1 cellular context compared by ENCODE assay signal in the genomic region with DNA sequence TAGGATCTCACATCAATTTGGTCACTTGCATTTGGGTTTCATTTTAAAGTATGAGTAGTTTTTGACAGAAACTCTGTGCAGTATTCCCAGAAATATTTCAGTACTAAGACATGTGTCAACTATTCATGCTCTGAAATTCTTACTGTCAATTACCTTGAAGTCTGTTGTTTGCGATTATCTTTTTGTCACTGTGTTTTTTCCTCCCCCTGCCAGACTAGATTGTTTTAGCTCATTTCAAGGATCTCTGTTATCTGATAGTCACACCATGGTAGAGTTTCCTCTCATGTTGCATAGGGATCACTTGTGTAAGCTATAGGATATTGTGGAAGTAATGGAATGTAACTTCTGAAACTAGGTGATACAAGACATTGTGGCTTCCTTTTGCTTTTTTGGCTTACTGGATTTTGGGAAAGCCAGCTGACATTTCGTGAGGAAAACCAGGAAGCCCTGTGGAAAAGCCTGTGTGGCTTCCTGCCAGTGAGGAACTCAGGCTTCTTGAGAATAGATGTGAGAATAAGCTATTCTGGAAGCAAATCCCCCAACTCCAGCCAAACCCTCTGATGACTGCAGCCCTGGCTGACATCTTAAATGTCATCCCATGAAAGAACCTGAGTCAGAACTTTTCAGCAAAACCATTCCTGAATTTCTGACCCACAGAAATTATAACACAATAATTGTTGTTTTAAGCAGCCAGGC.
TF ChIP-seq lines count a peak whose summit lies in the region.

No MANE protein-coding gene starts in this region.

TF ChIP-seq in neural cell, 6 proteins besides CTCF, POLR2A, EP300 and RAD21 (continued from another document):
- TF ChIP-seq, protein P1, sequence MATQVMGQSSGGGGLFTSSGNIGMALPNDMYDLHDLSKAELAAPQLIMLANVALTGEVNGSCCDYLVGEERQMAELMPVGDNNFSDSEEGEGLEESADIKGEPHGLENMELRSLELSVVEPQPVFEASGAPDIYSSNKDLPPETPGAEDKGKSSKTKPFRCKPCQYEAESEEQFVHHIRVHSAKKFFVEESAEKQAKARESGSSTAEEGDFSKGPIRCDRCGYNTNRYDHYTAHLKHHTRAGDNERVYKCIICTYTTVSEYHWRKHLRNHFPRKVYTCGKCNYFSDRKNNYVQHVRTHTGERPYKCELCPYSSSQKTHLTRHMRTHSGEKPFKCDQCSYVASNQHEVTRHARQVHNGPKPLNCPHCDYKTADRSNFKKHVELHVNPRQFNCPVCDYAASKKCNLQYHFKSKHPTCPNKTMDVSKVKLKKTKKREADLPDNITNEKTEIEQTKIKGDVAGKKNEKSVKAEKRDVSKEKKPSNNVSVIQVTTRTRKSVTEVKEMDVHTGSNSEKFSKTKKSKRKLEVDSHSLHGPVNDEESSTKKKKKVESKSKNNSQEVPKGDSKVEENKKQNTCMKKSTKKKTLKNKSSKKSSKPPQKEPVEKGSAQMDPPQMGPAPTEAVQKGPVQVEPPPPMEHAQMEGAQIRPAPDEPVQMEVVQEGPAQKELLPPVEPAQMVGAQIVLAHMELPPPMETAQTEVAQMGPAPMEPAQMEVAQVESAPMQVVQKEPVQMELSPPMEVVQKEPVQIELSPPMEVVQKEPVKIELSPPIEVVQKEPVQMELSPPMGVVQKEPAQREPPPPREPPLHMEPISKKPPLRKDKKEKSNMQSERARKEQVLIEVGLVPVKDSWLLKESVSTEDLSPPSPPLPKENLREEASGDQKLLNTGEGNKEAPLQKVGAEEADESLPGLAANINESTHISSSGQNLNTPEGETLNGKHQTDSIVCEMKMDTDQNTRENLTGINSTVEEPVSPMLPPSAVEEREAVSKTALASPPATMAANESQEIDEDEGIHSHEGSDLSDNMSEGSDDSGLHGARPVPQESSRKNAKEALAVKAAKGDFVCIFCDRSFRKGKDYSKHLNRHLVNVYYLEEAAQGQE (IDR thresholded peaks at IDR 0.05; ENCODE audit: borderline replicate concordance): no peak
- TF ChIP-seq MXI1 (conservative IDR thresholded peaks at IDR 0.05; ENCODE audit: poor library complexity, severe bottlenecking): no peak
